In genomic region chr7:83806538-83806937, GRCh38 we compare ENCODE assay signal across 39 cellular contexts.
"Had no signal": no experiment of that assay in that cellular context is flagged by ENCODE, and none has a peak within 500 bp of the region (broad histone marks: within the 10 kb centered on the region; RNA-seq: fewer than 3 reads in every experiment).

No MANE protein-coding gene starts in this region.

- H3K27me3 Mint-ChIP-seq: activated B cell treated with CpG ODN at 0.5 μM for 24 hours; activated CD4-positive, alpha-beta memory T cell treated with anti-CD3 and anti-CD28 coated beads for 36 hours; activated CD8-positive, alpha-beta memory T cell treated with anti-CD3 and anti-CD28 coated beads, Interleukin-2, amount 10 ng/mL, durations not matched to agents 7 days and 5 days; activated naive CD8-positive, alpha-beta T cell treated with anti-CD3 and anti-CD28 coated beads for 36 hours; central memory CD8-positive, alpha-beta T cell had no signal

- H3K4me1 Mint-ChIP-seq: activated B cell treated with CpG ODN at 0.5 μM for 24 hours; activated CD8-positive, alpha-beta memory T cell treated with anti-CD3 and anti-CD28 coated beads, Interleukin-2, amount 10 ng/mL, durations not matched to agents 7 days and 5 days; activated naive CD8-positive, alpha-beta T cell treated with anti-CD3 and anti-CD28 coated beads for 36 hours; central memory CD8-positive, alpha-beta T cell had no signal

- H3K4me3 ChIP-seq: ascending aorta, cardiac muscle cell, MG63, Peyer's patch had no signal

- H3K36me3 ChIP-seq: ascending aorta, cardiac muscle cell, MG63, Peyer's patch had no signal

- H3K4me1 ChIP-seq: ascending aorta, Peyer's patch had no signal

- H3K27me3 ChIP-seq: ascending aorta, cardiac muscle cell, MG63, Peyer's patch had no signal

- H3K27ac Mint-ChIP-seq: activated B cell treated with CpG ODN at 0.5 μM for 24 hours; activated CD4-positive, alpha-beta memory T cell treated with anti-CD3 and anti-CD28 coated beads for 36 hours; activated CD8-positive, alpha-beta memory T cell treated with anti-CD3 and anti-CD28 coated beads, Interleukin-2, amount 10 ng/mL, durations not matched to agents 7 days and 5 days; activated naive CD8-positive, alpha-beta T cell treated with anti-CD3 and anti-CD28 coated beads for 36 hours had no signal

- DNase-seq: activated B cell treated with CpG ODN at 0.5 μM for 24 hours; activated CD4-positive, alpha-beta memory T cell treated with anti-CD3 and anti-CD28 coated beads for 36 hours; activated CD4-positive, alpha-beta T cell treated with anti-CD3 and anti-CD28 coated beads for 4 hours; activated CD4-positive, alpha-beta T cell treated with anti-CD3 and anti-CD28 coated beads, Interleukin-2, amount 50 U/mL, for 1 hour; activated CD4-positive, CD25-positive, alpha-beta regulatory T cell treated with anti-CD3 and anti-CD28 coated beads, Interleukin-2, amount 50 U/mL, for 72 hours; activated CD8-positive, alpha-beta memory T cell treated with anti-CD3 and anti-CD28 coated beads for 24 hours; activated CD8-positive, alpha-beta memory T cell treated with anti-CD3 and anti-CD28 coated beads, Interleukin-2, amount 10 ng/mL, durations not matched to agents 7 days and 5 days; activated CD8-positive, alpha-beta memory T cell treated with anti-CD3 and anti-CD28 coated beads, Interleukin-2, amount 50 U/mL, for 48 hours; activated effector memory CD4-positive, alpha-beta T cell treated with Interleukin-2 at 50 U/mL for 16 hours; activated naive CD4-positive, alpha-beta T cell treated with anti-CD3 and anti-CD28 coated beads, Interleukin-2, amount 50 U/mL, for 16 hours; activated naive CD8-positive, alpha-beta T cell treated with anti-CD3 and anti-CD28 coated beads for 36 hours; activated T-cell treated with anti-CD3 and anti-CD28 coated beads, Interleukin-2, amount 50 U/mL, for 48 hours; amniotic stem cell; Kasumi-1; KG1; MG63; NCI-H1048; NCI-H1105 treated with DMSO at 0.1 percent for 48 hours; NCI-H1436; NCI-H1694; NCI-H1930; NCI-H2081 treated with DMSO at 0.1 percent for 48 hours; NCI-H2171; NCI-H226; NCI-H446 treated with DMSO at 0.1 percent for 48 hours; NCI-H526; NCI-H748 treated with DMSO at 0.1 percent for 48 hours; PC-3; Peyer's patch; RPMI8226; SHP77 treated with DMSO at 0.1 percent for 48 hours; SW 1271; T-helper 1 cell; T-helper 2 cell; T-helper 9 cell had no signal

- H3K36me3 Mint-ChIP-seq: activated CD4-positive, alpha-beta memory T cell treated with anti-CD3 and anti-CD28 coated beads for 36 hours; activated CD8-positive, alpha-beta memory T cell treated with anti-CD3 and anti-CD28 coated beads, Interleukin-2, amount 10 ng/mL, durations not matched to agents 7 days and 5 days; activated naive CD8-positive, alpha-beta T cell treated with anti-CD3 and anti-CD28 coated beads for 36 hours had no signal

- H3K4me3 Mint-ChIP-seq: activated B cell treated with CpG ODN at 0.5 μM for 24 hours; activated CD4-positive, alpha-beta memory T cell treated with anti-CD3 and anti-CD28 coated beads for 36 hours; activated CD8-positive, alpha-beta memory T cell treated with anti-CD3 and anti-CD28 coated beads, Interleukin-2, amount 10 ng/mL, durations not matched to agents 7 days and 5 days; activated naive CD8-positive, alpha-beta T cell treated with anti-CD3 and anti-CD28 coated beads for 36 hours; central memory CD8-positive, alpha-beta T cell had no signal

- H3K9me3 ChIP-seq: ascending aorta, MG63, Peyer's patch had no signal

- ATAC-seq: activated CD8-positive, alpha-beta memory T cell treated with anti-CD3 and anti-CD28 coated beads, Interleukin-2, amount 10 ng/mL, durations not matched to agents 7 days and 5 days; PC-3 had no signal

- H3K27ac ChIP-seq: ascending aorta, cardiac muscle cell, Peyer's patch, VCaP had no signal
